ENCODE assay signal across 12 cellular contexts in the genomic region with DNA sequence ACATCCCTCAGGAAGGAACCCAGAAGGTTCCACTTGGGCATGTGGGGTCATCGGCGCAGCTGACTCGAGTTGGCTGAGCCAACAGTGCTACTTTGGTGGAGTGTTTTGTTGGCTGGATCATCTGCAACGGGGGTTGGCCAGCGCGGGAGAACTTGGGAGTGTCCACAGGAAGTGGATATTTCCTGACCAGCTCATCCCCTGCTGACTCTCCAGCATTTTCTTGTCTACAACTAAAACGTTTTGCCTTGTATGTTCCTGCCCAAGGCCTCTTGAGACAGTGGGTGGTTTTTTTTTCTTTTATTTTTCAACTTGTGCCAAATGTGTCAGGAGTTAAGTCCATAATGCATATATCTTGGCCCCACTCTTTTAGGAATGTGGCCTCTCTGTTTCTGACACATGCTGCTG.
A peak's percentile ranks its signal among the peaks of the same experiment; 100 is the strongest.
DNase-seq lines count a peak whose midpoint lies in the region; ATAC-seq and TF ChIP-seq lines count a peak whose summit lies in the region.
"Had no signal": no experiment of that assay in that cellular context is flagged by ENCODE, and none has a peak within 500 bp of the region (broad histone marks: within the 10 kb centered on the region; RNA-seq: fewer than 3 reads in every experiment).

No MANE protein-coding gene starts in this region.

- no peak for TF ChIP-seq EP300 in suprapubic skin (IDR thresholded peaks at IDR 0.05)

- peak overlapping the region; percentile 71 for H3K27ac ChIP-seq in suprapubic skin
- H3K27ac ChIP-seq in endodermal cell (ENCODE audit: low read depth, low read length) = no peak overlapping the region
- H3K27ac ChIP-seq: neutrophil had no signal

- peaks cover 6% of the 10 kb centered on the region for H3K9me3 Mint-ChIP-seq in chondrocyte (ENCODE audit: low read depth)
- peaks cover under 1% of the 10 kb centered on the region for H3K9me3 Mint-ChIP-seq in endodermal cell
- H3K9me3 Mint-ChIP-seq: activated T-helper 1 cell treated with anti-CD3 and anti-CD28 coated beads, Interleukin-12 subunit alpha, Interleukin-12 subunit beta, Interleukin-2, Interleukin-4 antibody, amounts not matched to agents 30 ng/mL and 10 ng/mL and 1 ng/mL, durations not matched to agents 14 hours and 24 hours and 36 hours had no signal

- H3K4me1 ChIP-seq in suprapubic skin (peaks cover 15% of the 10 kb centered on the region), endodermal cell (ENCODE audit: control insufficient read depth, insufficient read depth, low read length) (no peaks in the 10 kb centered on the region)

- H3K36me3 Mint-ChIP-seq in chondrocyte (ENCODE audit: low read depth) = no peaks in the 10 kb centered on the region
- H3K36me3 Mint-ChIP-seq in endodermal cell (ENCODE audit: low read depth) = no peaks in the 10 kb centered on the region

- DNase-seq in HFF-Myc (ENCODE audit: extremely low read depth, low read depth) = peak; percentile 80
- DNase-seq in chondrocyte (ENCODE audit: low spot score) = no peak
- peak; percentile 36 to 37 for DNase-seq in left colon
- peak; percentile 88 to 89 for DNase-seq in suprapubic skin (ENCODE audit: low spot score in 2 of 2)
- DNase-seq in NCI-H748 treated with DMSO at 0.1 percent for 48 hours (lab: John Stamatoyannopoulos, UW) = no peak
- DNase-seq in activated naive CD4-positive, alpha-beta T cell treated with Interleukin-2 at 50 U/mL for 16 hours = no peak
- no peak for DNase-seq in activated T-cell treated with anti-CD3 and anti-CD28 coated beads for 4 hours
- no peak for DNase-seq in endodermal cell
- DNase-seq: NCI-H2029, T-helper 2 cell had no signal

- H3K4me1 Mint-ChIP-seq in chondrocyte (ENCODE audit: low read depth) (peaks cover 93% of the 10 kb centered on the region), endodermal cell (no peaks in the 10 kb centered on the region)

- intact Hi-C loops in left colon (cut with DNase I, micrococcal nuclease) = no loop called here

- no peaks in the 10 kb centered on the region for H3K9me3 ChIP-seq in suprapubic skin
- H3K9me3 ChIP-seq in endodermal cell (ENCODE audit: control insufficient read depth, low read length) = no peaks in the 10 kb centered on the region
- H3K9me3 ChIP-seq: neutrophil had no signal

- H3K9ac ChIP-seq in endodermal cell (ENCODE audit: extremely low read depth, low read length, poor library complexity, severe bottlenecking) = no peak overlapping the region

- no peaks in the 10 kb centered on the region for H3K36me3 ChIP-seq in suprapubic skin
- H3K36me3 ChIP-seq in endodermal cell (ENCODE audit: control insufficient read depth, insufficient read depth, low read length) = no peaks in the 10 kb centered on the region
- H3K36me3 ChIP-seq: neutrophil had no signal

- no peak for TF ChIP-seq POLR2A in suprapubic skin (IDR thresholded peaks at IDR 0.05)

- H3K27ac Mint-ChIP-seq in chondrocyte (ENCODE audit: unreplicated experiment) = peak overlapping the region; percentile 95
- H3K27ac Mint-ChIP-seq in endodermal cell = no peak overlapping the region
- H3K27ac Mint-ChIP-seq: activated T-helper 1 cell treated with anti-CD3 and anti-CD28 coated beads, Interleukin-12 subunit alpha, Interleukin-12 subunit beta, Interleukin-2, Interleukin-4 antibody, amounts not matched to agents 30 ng/mL and 10 ng/mL and 1 ng/mL, durations not matched to agents 14 hours and 24 hours and 36 hours had no signal

- H3K27me3 Mint-ChIP-seq in chondrocyte (ENCODE audit: low read depth) (no peaks in the 10 kb centered on the region), endodermal cell (ENCODE audit: insufficient read depth) (no peaks in the 10 kb centered on the region)

- H3K4me3 Mint-ChIP-seq in chondrocyte (ENCODE audit: unreplicated experiment) = no peak overlapping the region
- no peak overlapping the region for H3K4me3 Mint-ChIP-seq in endodermal cell
- H3K4me3 Mint-ChIP-seq: activated T-helper 1 cell treated with anti-CD3 and anti-CD28 coated beads, Interleukin-12 subunit alpha, Interleukin-12 subunit beta, Interleukin-2, Interleukin-4 antibody, amounts not matched to agents 30 ng/mL and 10 ng/mL and 1 ng/mL, durations not matched to agents 14 hours and 24 hours and 36 hours had no signal

- H3K4me3 ChIP-seq in HFF-Myc (replicated peaks; ENCODE audit: low read depth, low read length) (no peak overlapping the region), suprapubic skin (no peak overlapping the region), endodermal cell (ENCODE audit: low read length) (no peak overlapping the region)

- ATAC-seq in left colon = no peak

- H3K27me3 ChIP-seq in suprapubic skin (no peaks in the 10 kb centered on the region), endodermal cell (ENCODE audit: control insufficient read depth, insufficient read depth, low read length, poor library complexity, severe bottlenecking) (no peaks in the 10 kb centered on the region)

- TF ChIP-seq CTCF in HFF-Myc (IDR thresholded peaks at IDR 0.05; ENCODE audit: low read depth, low read length, missing control alignments) (no peak), chondrocyte (IDR thresholded peaks at IDR 0.05) (no peak), suprapubic skin (IDR thresholded peaks at IDR 0.05) (no peak), endodermal cell (conservative IDR thresholded peaks at IDR 0.05) (no peak)

- 50% methylated on average over 7 of the region's 7 CpGs for WGBS in suprapubic skin
- 88 to 93% methylated on average over 7 of the region's 7 CpGs for WGBS in endodermal cell (ENCODE audit: insufficient coverage in 1 of 2, insufficient read length in 1 of 2), 2 experiments

Comparison
In these comparisons a context has a peak if more than half of its experiments do, and no peak if none do; other contexts are left out.
1. DNase-seq: peak in HFF-Myc (single experiment), left colon (2 of 2) and suprapubic skin (2 of 2); none in chondrocyte (single experiment), NCI-H748 treated with DMSO at 0.1 percent for 48 hours (single experiment), activated naive CD4-positive, alpha-beta T cell treated with Interleukin-2 at 50 U/mL for 16 hours (single experiment), activated T-cell treated with anti-CD3 and anti-CD28 coated beads for 4 hours (single experiment) and endodermal cell (single experiment).